ENCODE assay signal across 8 cellular contexts in genomic region chr2:198657520-198658121, GRCh38.
DNase-seq lines count a peak whose midpoint lies in the region; ATAC-seq and TF ChIP-seq lines count a peak whose summit lies in the region.

No MANE protein-coding gene starts in this region.

- CTCF ChIA-PET in activated CD4-positive, alpha-beta T cell treated with anti-CD3 and anti-CD28 coated beads for 36 hours (lab: Charles Lee): interaction anchor here (0.7 kb wide), 2 partner anchors 140 to 294 kb away, joined by 3 to 4 read pairs; no protein-coding TSS in a partner anchor

- H3K9me3 Mint-ChIP-seq in activated CD4-positive, alpha-beta T cell treated with anti-CD3 and anti-CD28 coated beads for 36 hours (ENCODE audit: low read depth): no peaks in the 10 kb centered on the region
- H3K9me3 Mint-ChIP-seq in activated T-cell treated with anti-CD3 and anti-CD28 coated beads, Interleukin-2, amount 50 U/mL, for 24 hours: no peaks in the 10 kb centered on the region
- no peaks in the 10 kb centered on the region for H3K9me3 Mint-ChIP-seq in stimulated activated memory B cell treated with anti-CD40 and anti-IgM and Interleukin-4, amounts not matched to agents 10 μg/mL and 1 μg/mL and 100 μg/mL, for 72 hours

- no peaks in the 10 kb centered on the region for H4K20me1 ChIP-seq in smooth muscle cell (ENCODE audit: low read depth)

- POLR2A ChIA-PET in activated CD4-positive, alpha-beta T cell treated with anti-CD3 and anti-CD28 coated beads for 36 hours (lab: Charles Lee): no interaction called here

- no peaks in the 10 kb centered on the region for H3K9me3 ChIP-seq in smooth muscle cell (replicated peaks; ENCODE audit: low read depth)

- peak; percentile 12 for DNase-seq in activated CD4-positive, alpha-beta T cell treated with anti-CD3 and anti-CD28 coated beads for 36 hours
- DNase-seq in activated CD4-positive, alpha-beta T cell treated with anti-CD3 and anti-CD28 coated beads for 48 hours: no peak
- DNase-seq in NCI-H2227 treated with DMSO at 0.1 percent for 48 hours (lab: John Stamatoyannopoulos, UW) (peak; percentile 49), dorsolateral prefrontal cortex (peak in 5 of 10 donors; percentile 7 to 39 (median 32)), smooth muscle cell (lab: John Stamatoyannopoulos, UW; ENCODE audit: unreplicated experiment) (no peak)
- no peak for DNase-seq in activated T-cell treated with anti-CD3 and anti-CD28 coated beads, Interleukin-2, amount 50 U/mL, for 24 hours
- DNase-seq in activated CD4-positive, alpha-beta T cell treated with anti-CD3 and anti-CD28 coated beads for 4 hours: no peak

- no peak overlapping the region for H3K27ac Mint-ChIP-seq in activated CD4-positive, alpha-beta T cell treated with anti-CD3 and anti-CD28 coated beads for 36 hours
- H3K27ac Mint-ChIP-seq in activated T-cell treated with anti-CD3 and anti-CD28 coated beads, Interleukin-2, amount 50 U/mL, for 24 hours: no peak overlapping the region
- no peak overlapping the region for H3K27ac Mint-ChIP-seq in stimulated activated memory B cell treated with anti-CD40 and anti-IgM and Interleukin-4, amounts not matched to agents 10 μg/mL and 1 μg/mL and 100 μg/mL, for 72 hours

- H3K4me3 Mint-ChIP-seq in activated CD4-positive, alpha-beta T cell treated with anti-CD3 and anti-CD28 coated beads for 36 hours: no peak overlapping the region
- no peak overlapping the region for H3K4me3 Mint-ChIP-seq in activated T-cell treated with anti-CD3 and anti-CD28 coated beads, Interleukin-2, amount 50 U/mL, for 24 hours
- no peak overlapping the region for H3K4me3 Mint-ChIP-seq in stimulated activated memory B cell treated with anti-CD40 and anti-IgM and Interleukin-4, amounts not matched to agents 10 μg/mL and 1 μg/mL and 100 μg/mL, for 72 hours

- H3K27me3 Mint-ChIP-seq in activated CD4-positive, alpha-beta T cell treated with anti-CD3 and anti-CD28 coated beads for 36 hours: peaks cover 2% of the 10 kb centered on the region
- no peaks in the 10 kb centered on the region for H3K27me3 Mint-ChIP-seq in activated T-cell treated with anti-CD3 and anti-CD28 coated beads, Interleukin-2, amount 50 U/mL, for 24 hours
- H3K27me3 Mint-ChIP-seq in stimulated activated memory B cell treated with anti-CD40 and anti-IgM and Interleukin-4, amounts not matched to agents 10 μg/mL and 1 μg/mL and 100 μg/mL, for 72 hours: no peaks in the 10 kb centered on the region

- no peaks in the 10 kb centered on the region for H3F3A ChIP-seq in smooth muscle cell (ENCODE audit: low read depth)

- intact Hi-C loops in activated CD4-positive, alpha-beta T cell treated with anti-CD3 and anti-CD28 coated beads for 36 hours (cut with DNase I, micrococcal nuclease): loop anchor here in 1 of 2 experiments (5.0 kb wide), 1 partner anchor 830 kb away; no protein-coding TSS in a partner anchor
- intact Hi-C loops in dorsolateral prefrontal cortex (cut with DNase I): no loop called here

- 56% methylated on average over 6 of the region's 6 CpGs for WGBS in smooth muscle cell (ENCODE audit: low lambda C conversion rate)

- H3K27ac ChIP-seq in dorsolateral prefrontal cortex (no peak overlapping the region), smooth muscle cell (ENCODE audit: low read depth) (no peak overlapping the region)

- H3K36me3 Mint-ChIP-seq in activated CD4-positive, alpha-beta T cell treated with anti-CD3 and anti-CD28 coated beads for 36 hours (ENCODE audit: low read depth): no peaks in the 10 kb centered on the region
- no peaks in the 10 kb centered on the region for H3K36me3 Mint-ChIP-seq in activated T-cell treated with anti-CD3 and anti-CD28 coated beads, Interleukin-2, amount 50 U/mL, for 24 hours (ENCODE audit: low read depth)
- H3K36me3 Mint-ChIP-seq in stimulated activated memory B cell treated with anti-CD40 and anti-IgM and Interleukin-4, amounts not matched to agents 10 μg/mL and 1 μg/mL and 100 μg/mL, for 72 hours: no peaks in the 10 kb centered on the region

- H3K27me3 ChIP-seq in dorsolateral prefrontal cortex (no peaks in the 10 kb centered on the region), smooth muscle cell (ENCODE audit: low read depth) (peaks cover 11% of the 10 kb centered on the region)

- H3K36me3 ChIP-seq in smooth muscle cell (ENCODE audit: low read depth): no peaks in the 10 kb centered on the region

- H3K4me2 ChIP-seq in smooth muscle cell: no peak overlapping the region

- peak in 55 of 56 donors; percentile 14 to 65 (median 49) for TF ChIP-seq CTCF in dorsolateral prefrontal cortex (IDR thresholded peaks at IDR 0.05 in 54 of 56, conservative IDR thresholded peaks at IDR 0.05 in 2 of 56; ENCODE audit: low read depth in 1 of 56, partially characterized antibody in 56 of 56)
- peak; percentile 60 for TF ChIP-seq CTCF in smooth muscle cell (IDR thresholded peaks at IDR 0.05; ENCODE audit: borderline replicate concordance, insufficient read depth, poor library complexity, severe bottlenecking)

- H2AFZ ChIP-seq in smooth muscle cell (ENCODE audit: low read depth): no peak overlapping the region

- no peak overlapping the region for H3K9ac ChIP-seq in smooth muscle cell (ENCODE audit: low read depth)

- H3K4me3 ChIP-seq in dorsolateral prefrontal cortex (no peak overlapping the region), smooth muscle cell (no peak overlapping the region)

- H3K4me1 ChIP-seq in smooth muscle cell (ENCODE audit: low read depth): no peaks in the 10 kb centered on the region

- H3K4me1 Mint-ChIP-seq in activated CD4-positive, alpha-beta T cell treated with anti-CD3 and anti-CD28 coated beads for 36 hours: no peaks in the 10 kb centered on the region
- no peaks in the 10 kb centered on the region for H3K4me1 Mint-ChIP-seq in activated T-cell treated with anti-CD3 and anti-CD28 coated beads, Interleukin-2, amount 50 U/mL, for 24 hours (ENCODE audit: low read depth)
- no peaks in the 10 kb centered on the region for H3K4me1 Mint-ChIP-seq in stimulated activated memory B cell treated with anti-CD40 and anti-IgM and Interleukin-4, amounts not matched to agents 10 μg/mL and 1 μg/mL and 100 μg/mL, for 72 hours

- no peak for ATAC-seq in activated CD4-positive, alpha-beta T cell treated with anti-CD3 and anti-CD28 coated beads for 36 hours
- no peak for ATAC-seq in stimulated activated memory B cell treated with anti-CD40 and anti-IgM and Interleukin-4, amounts not matched to agents 10 μg/mL and 1 μg/mL and 100 μg/mL, for 72 hours

- H3K79me2 ChIP-seq in smooth muscle cell (ENCODE audit: low read depth): no peaks in the 10 kb centered on the region

Comparison
In these comparisons a context has a peak if more than half of its experiments do, and no peak if none do; other contexts are left out.
1. DNase-seq: peak in activated CD4-positive, alpha-beta T cell treated with anti-CD3 and anti-CD28 coated beads for 36 hours (single experiment) and NCI-H2227 treated with DMSO at 0.1 percent for 48 hours (single experiment); none in activated CD4-positive, alpha-beta T cell treated with anti-CD3 and anti-CD28 coated beads for 48 hours (single experiment), smooth muscle cell (single experiment), activated T-cell treated with anti-CD3 and anti-CD28 coated beads, Interleukin-2, amount 50 U/mL, for 24 hours (single experiment) and activated CD4-positive, alpha-beta T cell treated with anti-CD3 and anti-CD28 coated beads for 4 hours (0 of 2).